ENCODE assay signal across 11 cellular contexts in genomic region chr15:96339662-96340347, GRCh38.
DNase-seq lines count a peak whose midpoint lies in the region; ATAC-seq and TF ChIP-seq lines count a peak whose summit lies in the region.
"Had no signal": no experiment of that assay in that cellular context is flagged by ENCODE, and none has a peak within 500 bp of the region (broad histone marks: within the 10 kb centered on the region; RNA-seq: fewer than 3 reads in every experiment).

No MANE protein-coding gene starts in this region.

- no peak for ATAC-seq in GM18520 (IDR thresholded peaks at IDR 0.05; ENCODE audit: unreplicated experiment)
- no peak for ATAC-seq in HG02623 (IDR thresholded peaks at IDR 0.05; ENCODE audit: unreplicated experiment)

- no peaks in the 10 kb centered on the region for H3K9me3 ChIP-seq in neuron (ENCODE audit: low read length)
- H3K9me3 ChIP-seq in WERI-Rb-1 (ENCODE audit: severe bottlenecking) = no peaks in the 10 kb centered on the region

- H3K27me3 ChIP-seq in neuron (ENCODE audit: insufficient read depth, low read length) (no peaks in the 10 kb centered on the region), WERI-Rb-1 (ENCODE audit: insufficient read depth, low read depth, severe bottlenecking) (peaks cover 33% of the 10 kb centered on the region)

- peaks cover 66% of the 10 kb centered on the region for H3K4me1 ChIP-seq in neuron (ENCODE audit: insufficient read depth, low read length)

- H3K4me3 ChIP-seq in AG09309 (ENCODE audit: control insufficient read depth, low read depth, low read length) = peak overlapping the region; percentile 61
- H3K4me3 ChIP-seq in neuron (ENCODE audit: low read length) = peak overlapping the region; percentile 100
- no peak overlapping the region; the same call in 1 of the 2 replicates for H3K4me3 ChIP-seq in WERI-Rb-1 (ENCODE audit: low read depth, low read length)

- no peak overlapping the region for H2AFZ ChIP-seq in neuron (ENCODE audit: low read depth, low read length)

- peak overlapping the region; percentile 94 for H3K27ac ChIP-seq in epithelial cell of prostate
- no peak overlapping the region for H3K27ac ChIP-seq in WERI-Rb-1

- DNase-seq in AG09309 (ENCODE audit: low read depth) (no peak), NCI-H69 (lab: John Stamatoyannopoulos, UW) (peak; percentile 29), epithelial cell of prostate (ENCODE audit: low read depth, low spot score) (no peak), anterior cingulate cortex (lab: John Stamatoyannopoulos, UW) (no peak), WERI-Rb-1 (no peak)
- DNase-seq: DND-41; NCI-H146; stimulated activated naive CD4-positive, alpha-beta T cell had no signal

- no peak for TF ChIP-seq CTCF in AG09309 (IDR thresholded peaks at IDR 0.05; ENCODE audit: control insufficient read depth, insufficient read depth, low read depth, low read length, missing control alignments)
- TF ChIP-seq CTCF in WERI-Rb-1 (IDR thresholded peaks at IDR 0.05; ENCODE audit: low read depth, low read length) = no peak

- H3K36me3 ChIP-seq in neuron (ENCODE audit: insufficient read depth, low read length) (peaks cover 82% of the 10 kb centered on the region), WERI-Rb-1 (no peaks in the 10 kb centered on the region)
